In the genomic region with DNA sequence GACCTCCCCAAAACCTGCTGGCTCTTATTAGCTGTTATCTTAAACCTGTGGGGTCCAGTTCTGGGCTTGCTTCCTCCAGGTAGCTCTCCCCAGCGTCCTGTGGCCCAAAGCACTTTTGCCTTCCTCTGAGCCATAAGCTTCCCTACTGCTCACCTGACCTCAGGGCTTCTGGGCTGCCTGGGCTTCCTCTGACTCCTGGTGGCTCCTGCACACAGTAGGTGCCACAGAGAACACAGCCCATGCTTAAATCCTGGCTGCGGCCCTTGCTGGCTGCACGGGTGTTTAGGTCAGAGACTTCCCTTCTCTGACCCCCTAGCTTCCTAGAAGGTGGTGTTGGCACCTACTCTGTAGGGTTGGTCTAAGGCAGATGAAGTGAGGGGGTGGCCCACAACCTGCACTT, we compare ENCODE assay signal across 10 cellular contexts. TPM values are rescaled to one million over a fixed set of nuclear protein-coding genes. Genes with fewer than 3 reads are reported as not detected.
DNase-seq lines count a peak whose midpoint lies in the region; ATAC-seq and TF ChIP-seq lines count a peak whose summit lies in the region.
"Had no signal": no experiment of that assay in that cellular context is flagged by ENCODE, and none has a peak within 500 bp of the region (broad histone marks: within the 10 kb centered on the region; RNA-seq: fewer than 3 reads in every experiment).

No MANE protein-coding gene starts in this region.

- H3K27ac Mint-ChIP-seq in MCF 10A (ENCODE audit: low read depth, unreplicated experiment): no peak overlapping the region
- peak overlapping the region; percentile 85 to 97 for H3K27ac Mint-ChIP-seq in natural killer cell treated with Interleukin-12 subunit alpha and Interleukin-12 subunit beta and Interleukin-15 and Interleukin-18, amount 100 ng/mL, for 72 hours

- CTCF ChIA-PET in MCF 10A (lab: Yijun Ruan, JAX) (interaction anchor here (1.6 to 8.6 kb wide), 3 partner anchors 9 to 27 kb away, joined by 6 to 132 read pairs (median 24); no protein-coding TSS in a partner anchor), mammary epithelial cell (lab: Charles Lee; ENCODE audit: low non-redundant PET) (no interaction called here)

- WGBS in mammary epithelial cell (ENCODE audit: low coverage, missing lambda C conversion rate): 94% methylated on average over 2 of the region's 3 CpGs

- no peak overlapping the region for H3K27ac ChIP-seq in mammary epithelial cell (ENCODE audit: insufficient read depth, low read depth, low read length)
- peak overlapping the region; percentile 86 for H3K27ac ChIP-seq in uterus

- H3K9me3 ChIP-seq in mammary epithelial cell (replicated peaks; ENCODE audit: insufficient read depth, low read length) (no peaks in the 10 kb centered on the region), endocrine pancreas (ENCODE audit: control insufficient read depth, low read length) (no peaks in the 10 kb centered on the region), uterus (no peaks in the 10 kb centered on the region)

- H3K4me3 ChIP-seq in mammary epithelial cell (replicated peaks in 1 of 3; ENCODE audit: insufficient read depth in 1 of 3, low read depth in 2 of 3, low read length in 3 of 3): no peak overlapping the region
- H3K4me3 ChIP-seq in endocrine pancreas (ENCODE audit: control insufficient read depth, insufficient read depth, low read length): no peak overlapping the region
- no peak overlapping the region for H3K4me3 ChIP-seq in uterus

- intact Hi-C loops in MCF 10A (cut with micrococcal nuclease) (no loop called here), mammary epithelial cell (cut with micrococcal nuclease) (no loop called here), uterus (cut with DNase I; ENCODE audit: low total_unique reads) (no loop called here)

- H3K4me2 ChIP-seq in mammary epithelial cell (ENCODE audit: insufficient read depth, low read depth, low read length): no peak overlapping the region

- H3K36me3 ChIP-seq in mammary epithelial cell (ENCODE audit: insufficient read depth, low read length): no peaks in the 10 kb centered on the region
- H3K36me3 ChIP-seq in endocrine pancreas (ENCODE audit: control insufficient read depth, insufficient read depth, low read length): no peaks in the 10 kb centered on the region
- no peaks in the 10 kb centered on the region for H3K36me3 ChIP-seq in uterus

- POLR2A ChIA-PET in MCF 10A (lab: Yijun Ruan, JAX): interaction anchor here (0.8 to 3.4 kb wide), 4 partner anchors 14 to 88 kb away, joined by 3 to 21 read pairs (median 8); a partner anchor contains a TSS

- dilution Hi-C loops in mammary epithelial cell (cut with HindIII; ENCODE audit: low sequenced_read_pairs): loop anchor here (5.0 kb wide), 4 partner anchors 41 to 99 kb away; no protein-coding TSS in a partner anchor

- peaks cover 3% of the 10 kb centered on the region for H4K20me1 ChIP-seq in mammary epithelial cell (ENCODE audit: insufficient read depth, low read length)

- no peak for ATAC-seq in natural killer cell treated with Interleukin-12 subunit alpha and Interleukin-12 subunit beta and Interleukin-15 and Interleukin-18, amount 100 ng/mL, for 72 hours

- DNase-seq in MCF 10A (ENCODE audit: unreplicated experiment) (no peak), mammary epithelial cell (no peak), uterus (no peak), dedifferentiated amniotic fluid mesenchymal stem cell (ENCODE audit: extremely low spot score) (no peak), DMS153 (lab: John Stamatoyannopoulos, UW) (no peak), MV-4-11 (lab: John Stamatoyannopoulos, UW) (no peak)
- DNase-seq in natural killer cell treated with Interleukin-12 subunit alpha and Interleukin-12 subunit beta and Interleukin-15 and Interleukin-18, amount 100 ng/mL, for 72 hours (ENCODE audit: low spot score): no peak
- DNase-seq: AML-193; stimulated activated CD4-positive, alpha-beta T cell treated with anti-CD3 and anti-CD28 coated beads, Interleukin-2, amount 100 ng/mL, for 48 hours had no signal

- H3K4me1 ChIP-seq in mammary epithelial cell (ENCODE audit: insufficient read depth, low read length) (peaks cover 34% of the 10 kb centered on the region), endocrine pancreas (ENCODE audit: control insufficient read depth, insufficient read depth, low read length) (no peaks in the 10 kb centered on the region), uterus (peaks cover 0 to 28% of the 10 kb centered on the region in 2 donors)

- no peaks in the 10 kb centered on the region for H3K27me3 ChIP-seq in mammary epithelial cell (ENCODE audit: insufficient read depth, low read length)
- no peaks in the 10 kb centered on the region for H3K27me3 ChIP-seq in endocrine pancreas (ENCODE audit: control insufficient read depth, insufficient read depth, low read length)
- H3K27me3 ChIP-seq in uterus: no peaks in the 10 kb centered on the region

- H3K4me1 Mint-ChIP-seq in MCF 10A (ENCODE audit: insufficient read depth, unreplicated experiment): peaks cover 20% of the 10 kb centered on the region
- peaks cover 53 to 61% of the 10 kb centered on the region in 2 donors for H3K4me1 Mint-ChIP-seq in natural killer cell treated with Interleukin-12 subunit alpha and Interleukin-12 subunit beta and Interleukin-15 and Interleukin-18, amount 100 ng/mL, for 72 hours (ENCODE audit: low read depth in 2 of 2)

- H3K36me3 Mint-ChIP-seq in MCF 10A (ENCODE audit: insufficient read depth, unreplicated experiment): peaks cover 14% of the 10 kb centered on the region
- H3K36me3 Mint-ChIP-seq in natural killer cell treated with Interleukin-12 subunit alpha and Interleukin-12 subunit beta and Interleukin-15 and Interleukin-18, amount 100 ng/mL, for 72 hours: no peaks in the 10 kb centered on the region

- H3K4me3 Mint-ChIP-seq in MCF 10A (ENCODE audit: unreplicated experiment): peak overlapping the region; percentile 66
- peak overlapping the region; percentile 83 for H3K4me3 Mint-ChIP-seq in natural killer cell treated with Interleukin-12 subunit alpha and Interleukin-12 subunit beta and Interleukin-15 and Interleukin-18, amount 100 ng/mL, for 72 hours

- H3K9ac ChIP-seq in mammary epithelial cell (ENCODE audit: insufficient read depth, low read length) (no peak overlapping the region), endocrine pancreas (ENCODE audit: control insufficient read depth, insufficient read depth, low read length) (peak overlapping the region; percentile 82)

- BruUV-seq in MCF 10A (replicated peaks; lab: Mats Ljungman, UMichigan) (no TSS peak), mammary epithelial cell (replicated peaks; lab: Mats Ljungman, UMichigan) (no TSS peak)

- in situ Hi-C loops in mammary epithelial cell (cut with MboI; ENCODE audit: low sequenced_read_pairs in 2 of 2): no loop called here

- peaks cover 62% of the 10 kb centered on the region for H3K79me2 ChIP-seq in mammary epithelial cell (ENCODE audit: insufficient read depth, low read length)

- H3K9me3 Mint-ChIP-seq in MCF 10A (ENCODE audit: unreplicated experiment): no peaks in the 10 kb centered on the region
- no peaks in the 10 kb centered on the region for H3K9me3 Mint-ChIP-seq in natural killer cell treated with Interleukin-12 subunit alpha and Interleukin-12 subunit beta and Interleukin-15 and Interleukin-18, amount 100 ng/mL, for 72 hours

- no peak overlapping the region for H2AFZ ChIP-seq in mammary epithelial cell (ENCODE audit: low read depth, low read length)

- H3K27me3 Mint-ChIP-seq in MCF 10A (ENCODE audit: insufficient read depth, unreplicated experiment): no peaks in the 10 kb centered on the region
- no peaks in the 10 kb centered on the region for H3K27me3 Mint-ChIP-seq in natural killer cell treated with Interleukin-12 subunit alpha and Interleukin-12 subunit beta and Interleukin-15 and Interleukin-18, amount 100 ng/mL, for 72 hours

- TF ChIP-seq CTCF in MCF 10A (IDR thresholded peaks at IDR 0.05; ENCODE audit: unreplicated experiment): no peak
- no peak for TF ChIP-seq CTCF in mammary epithelial cell (conservative IDR thresholded peaks at IDR 0.05 in 1 of 2, IDR thresholded peaks at IDR 0.05 in 1 of 2; ENCODE audit: extremely low read depth in 1 of 2, insufficient read depth in 1 of 2, low read depth in 1 of 2, low read length in 2 of 2)
- TF ChIP-seq CTCF in uterus (IDR thresholded peaks at IDR 0.05): no peak

- TF ChIP-seq POLR2A in uterus (IDR thresholded peaks at IDR 0.05): no peak

RNA-seq across cellular contexts. Expression of a gene that starts 2.5 kb away (rescaled TPM):
- total RNA-seq in MCF 10A (2022) (14.2 and 15.4 TPM in 2 replicates), mammary epithelial cell (10 to 100 TPM; 15.2 to 19.9 TPM), uterus (10 to 100 TPM; 14.1 to 67.9 (median 30.3) TPM)
- 37.8 TPM for polyA plus RNA-seq in mammary epithelial cell
- 35.5 TPM for polyA minus RNA-seq in mammary epithelial cell
- total RNA-seq in natural killer cell treated with Interleukin-12 subunit alpha and Interleukin-12 subunit beta and Interleukin-15 and Interleukin-18, amount 100 ng/mL, for 72 hours: 100 to 1,000 TPM; 138 to 159 TPM

RNA-seq across cellular contexts. Expression of a gene that starts 45.1 kb away (rescaled TPM):
- total RNA-seq in MCF 10A (2022) (not detected in 2 replicates), mammary epithelial cell (1 to 10 TPM in 1 of 2 donors, under 1 TPM in 1; 0.83 to 1.7 TPM), uterus (10 to 100 TPM in 2 of 4 donors, 1 to 10 TPM in 2; 3.5 to 28.5 (median 9.8) TPM)
- polyA plus RNA-seq in mammary epithelial cell: 0.78 TPM
- polyA minus RNA-seq in mammary epithelial cell: not detected
- total RNA-seq in natural killer cell treated with Interleukin-12 subunit alpha and Interleukin-12 subunit beta and Interleukin-15 and Interleukin-18, amount 100 ng/mL, for 72 hours: 1 to 10 TPM; 4.1 to 7.2 TPM

RNA-seq across cellular contexts. Expression of a gene that starts 56.8 kb away (rescaled TPM):
- 1.4 and 1.9 TPM in 2 replicates for total RNA-seq in MCF 10A (2022)
- 1 to 10 TPM in 1 of 2 donors, under 1 TPM in 1; 0.50 to 2.6 TPM for total RNA-seq in mammary epithelial cell
- polyA plus RNA-seq in mammary epithelial cell: 1.2 TPM
- polyA minus RNA-seq in mammary epithelial cell: 1.3 TPM
- total RNA-seq in natural killer cell treated with Interleukin-12 subunit alpha and Interleukin-12 subunit beta and Interleukin-15 and Interleukin-18, amount 100 ng/mL, for 72 hours: 1 to 10 TPM in 1 of 2 donors, under 1 TPM in 1; 0.95 to 2.1 TPM
- total RNA-seq in uterus: 1 to 10 TPM in 1 of 4 donors, under 1 TPM in 2, not detected in 1; 0.26 to 1.4 (median 0.62) TPM
